ENCODE assay signal across 28 cellular contexts in genomic region chr19:35945121-35945792, GRCh38. TPM values are rescaled to one million over a fixed set of nuclear protein-coding genes. Genes with fewer than 3 reads are reported as not detected.
"Had no signal": no experiment of that assay in that cellular context is flagged by ENCODE, and none has a peak within 500 bp of the region (broad histone marks: within the 10 kb centered on the region; RNA-seq: fewer than 3 reads in every experiment).

No MANE protein-coding gene starts in this region.

- H3K4me1 ChIP-seq: prostate gland, suprapubic skin had no signal

- FAIRE-seq: frontal cortex, small intestine had no signal

- DNase-seq: activated CD4-positive, alpha-beta T cell treated with anti-CD3 and anti-CD28 coated beads, Interleukin-2, amount 50 U/mL, for 4 hours; activated CD4-positive, CD25-positive, alpha-beta regulatory T cell treated with anti-CD3 and anti-CD28 coated beads, Interleukin-2, amount 50 U/mL, for 72 hours; activated CD8-positive, alpha-beta memory T cell treated with anti-CD3 and anti-CD28 coated beads, Interleukin-2, amount 10 ng/mL, durations not matched to agents 7 days and 5 days; activated gamma-delta T cell; activated T-cell treated with anti-CD3 and anti-CD28 coated beads, Interleukin-2, amount 50 U/mL, for 1 hour; anterior cingulate cortex; brain microvascular endothelial cell; dermis blood vessel endothelial cell; effector memory CD8-positive, alpha-beta T cell; heart right ventricle; left colon; midbrain; naive B cell; occipital lobe; right cardiac atrium; SK-N-SH; small intestine; stimulated activated CD4-positive, alpha-beta T cell treated with anti-CD3 and anti-CD28 coated beads, Interleukin-4, amount 100 ng/mL, for 4 hours; stimulated activated CD8-positive, alpha-beta memory T cell treated with anti-CD3 and anti-CD28 coated beads, Interleukin-4, amount 100 ng/mL, for 48 hours; T-helper 1 cell had no signal

- H3K4me3 ChIP-seq: heart right ventricle, lung, prostate gland, suprapubic skin, upper lobe of left lung had no signal

- H3K9me3 ChIP-seq: heart right ventricle, prostate gland, SK-N-SH, suprapubic skin, upper lobe of left lung had no signal

- H3K36me3 Mint-ChIP-seq: activated CD8-positive, alpha-beta memory T cell treated with anti-CD3 and anti-CD28 coated beads, Interleukin-2, amount 10 ng/mL, durations not matched to agents 7 days and 5 days; naive B cell had no signal

- H3K27ac ChIP-seq: brain microvascular endothelial cell, epithelial cell of prostate, heart right ventricle, prostate gland, suprapubic skin, upper lobe of left lung had no signal

- ATAC-seq: activated CD8-positive, alpha-beta memory T cell treated with anti-CD3 and anti-CD28 coated beads, Interleukin-2, amount 10 ng/mL, durations not matched to agents 7 days and 5 days; effector memory CD8-positive, alpha-beta T cell; heart right ventricle; left colon had no signal

- H3K27me3 ChIP-seq: brain microvascular endothelial cell, heart right ventricle, suprapubic skin, upper lobe of left lung had no signal

- H3K4me2 ChIP-seq: SK-N-SH had no signal

- H3K27ac Mint-ChIP-seq: activated CD8-positive, alpha-beta memory T cell treated with anti-CD3 and anti-CD28 coated beads, Interleukin-2, amount 10 ng/mL, durations not matched to agents 7 days and 5 days; stimulated activated naive CD8-positive, alpha-beta T cell treated with anti-CD3 and anti-CD28 coated beads, Interleukin-15, Interleukin-2, amounts not matched to agents 100 ng/mL and 50 ng/mL, for 24 hours had no signal

- H3K36me3 ChIP-seq: brain microvascular endothelial cell had no signal

- H3K9ac ChIP-seq: SK-N-SH had no signal

- H3K4me3 Mint-ChIP-seq: activated CD8-positive, alpha-beta memory T cell treated with anti-CD3 and anti-CD28 coated beads, Interleukin-2, amount 10 ng/mL, durations not matched to agents 7 days and 5 days; effector memory CD8-positive, alpha-beta T cell; stimulated activated naive CD8-positive, alpha-beta T cell treated with anti-CD3 and anti-CD28 coated beads, Interleukin-15, Interleukin-2, amounts not matched to agents 100 ng/mL and 50 ng/mL, for 24 hours had no signal

- H3K9me3 Mint-ChIP-seq: effector memory CD8-positive, alpha-beta T cell; stimulated activated naive CD8-positive, alpha-beta T cell treated with anti-CD3 and anti-CD28 coated beads, Interleukin-15, Interleukin-2, amounts not matched to agents 100 ng/mL and 50 ng/mL, for 24 hours had no signal

- H3K27me3 Mint-ChIP-seq: effector memory CD8-positive, alpha-beta T cell; stimulated activated naive CD8-positive, alpha-beta T cell treated with anti-CD3 and anti-CD28 coated beads, Interleukin-15, Interleukin-2, amounts not matched to agents 100 ng/mL and 50 ng/mL, for 24 hours had no signal

RNA-seq across cellular contexts. Expression of gene TYROBP, which starts 37.2 kb away (rescaled TPM):
- total RNA-seq: dermis blood vessel endothelial cell had no signal
- polyA plus RNA-seq: SK-N-SH had no signal

RNA-seq across cellular contexts. Expression of gene HCST, which starts 42.9 kb away (rescaled TPM):
- total RNA-seq: cerebellum, dermis blood vessel endothelial cell, occipital lobe had no signal
